Comparison of ENCODE assay signal across 9 cellular contexts in genomic region chr7:134755422-134756022, GRCh38. TPM values are rescaled to one million over a fixed set of nuclear protein-coding genes. Genes with fewer than 3 reads are reported as not detected.
A peak's percentile ranks its signal among the peaks of the same experiment; 100 is the strongest.
DNase-seq lines count a peak whose midpoint lies in the region; ATAC-seq and TF ChIP-seq lines count a peak whose summit lies in the region.
"Had no signal": no experiment of that assay in that cellular context is flagged by ENCODE, and none has a peak within 500 bp of the region (broad histone marks: within the 10 kb centered on the region; RNA-seq: fewer than 3 reads in every experiment).

No MANE protein-coding gene starts in this region.

- H3K4me1 Mint-ChIP-seq in activated naive CD8-positive, alpha-beta T cell treated with anti-CD3 and anti-CD28 coated beads for 36 hours, result no peaks in the 10 kb centered on the region

- no peaks in the 10 kb centered on the region for H3K27me3 ChIP-seq in AG04450 (ENCODE audit: control insufficient read depth, insufficient read depth, low read length)
- H3K27me3 ChIP-seq: body of pancreas had no signal

- no peak overlapping the region for H3K4me3 Mint-ChIP-seq in activated naive CD8-positive, alpha-beta T cell treated with anti-CD3 and anti-CD28 coated beads for 36 hours

- no peaks in the 10 kb centered on the region for H3K9me3 ChIP-seq in AG04450 (ENCODE audit: control insufficient read depth, insufficient read depth, low read length)
- H3K9me3 ChIP-seq: body of pancreas had no signal

- ATAC-seq in GM21576 (IDR thresholded peaks at IDR 0.05; ENCODE audit: unreplicated experiment) (no peak), HG02798 (IDR thresholded peaks at IDR 0.05; ENCODE audit: poor library complexity, unreplicated experiment) (no peak)
- ATAC-seq: body of pancreas had no signal

- no peak overlapping the region for H3K27ac Mint-ChIP-seq in activated naive CD8-positive, alpha-beta T cell treated with anti-CD3 and anti-CD28 coated beads for 36 hours

- no peak overlapping the region for H3K4me3 ChIP-seq in AG04450 (ENCODE audit: low read depth, low read length)
- H3K4me3 ChIP-seq in coronary artery, result no peak overlapping the region
- H3K4me3 ChIP-seq: body of pancreas had no signal

- no peaks in the 10 kb centered on the region for H3K9me3 Mint-ChIP-seq in activated naive CD8-positive, alpha-beta T cell treated with anti-CD3 and anti-CD28 coated beads for 36 hours

- H3K36me3 Mint-ChIP-seq in activated naive CD8-positive, alpha-beta T cell treated with anti-CD3 and anti-CD28 coated beads for 36 hours, result no peaks in the 10 kb centered on the region

- CTCF ChIA-PET in AG04450 (lab: Charles Lee), result interaction anchor here (0.7 to 3.0 kb wide), 10 partner anchors 9 to 69 kb away, joined by 3 to 24 read pairs (median 8); no protein-coding TSS in a partner anchor

- DNase-seq in AG04450 (ENCODE audit: low read depth, low spot score), result no peak
- DNase-seq in HT-29 (ENCODE audit: low spot score), result peak; percentile 15
- peak; percentile 19 for DNase-seq in activated naive CD8-positive, alpha-beta T cell treated with anti-CD3 and anti-CD28 coated beads for 36 hours
- peak; percentile 24 for DNase-seq in medulla oblongata (ENCODE audit: extremely low spot score)
- DNase-seq in UCSD-AML1 (lab: John Stamatoyannopoulos, UW; ENCODE audit: unreplicated experiment), result no peak
- DNase-seq in coronary artery (ENCODE audit: low spot score), result no peak

- TF ChIP-seq CTCF in AG04450 (IDR thresholded peaks at IDR 0.05; ENCODE audit: low read depth, low read length), result peak; percentile 83
- TF ChIP-seq CTCF in coronary artery (IDR thresholded peaks at IDR 0.05), result no peak

- POLR2A ChIA-PET in AG04450 (lab: Yijun Ruan, JAX), result interaction anchor here (0.5 to 1.1 kb wide), 3 partner anchors 12 to 65 kb away, joined by 3 to 4 read pairs (median 4); no protein-coding TSS in a partner anchor

- H3K27me3 Mint-ChIP-seq in activated naive CD8-positive, alpha-beta T cell treated with anti-CD3 and anti-CD28 coated beads for 36 hours, result no peaks in the 10 kb centered on the region

- H3K27ac ChIP-seq in AG04450 (ENCODE audit: low read depth, low read length), result no peak overlapping the region
- H3K27ac ChIP-seq in coronary artery, result peak overlapping the region in 1 of 2 donors; percentile 4
- H3K27ac ChIP-seq: body of pancreas had no signal

RNA-seq across cellular contexts. Expression of gene CALD1, which starts 23.9 kb away (rescaled TPM):
- 578 and 804 TPM in 2 replicates for polyA plus RNA-seq in AG04450 (2011; rRNA removed)
- 391 and 424 TPM in 2 replicates for polyA minus RNA-seq in AG04450 (2011; rRNA and poly(A)+ RNA removed)
- total RNA-seq in HT-29 (2014; rRNA removed; shearing (Covaris generic)), result 0.10 TPM in 1 of 2 replicates, not detected in the other
- 1 to 10 TPM; 1.1 TPM for total RNA-seq in activated naive CD8-positive, alpha-beta T cell treated with anti-CD3 and anti-CD28 coated beads for 36 hours

Comparison
In these comparisons a context has a peak if more than half of its experiments do, and no peak if none do; other contexts are left out.
1. DNase-seq: peak in HT-29 (single experiment), activated naive CD8-positive, alpha-beta T cell treated with anti-CD3 and anti-CD28 coated beads for 36 hours (single experiment) and medulla oblongata (single experiment); none in AG04450 (single experiment), UCSD-AML1 (single experiment) and coronary artery (single experiment).